10 cellular contexts compared by ENCODE assay signal in the genomic region with DNA sequence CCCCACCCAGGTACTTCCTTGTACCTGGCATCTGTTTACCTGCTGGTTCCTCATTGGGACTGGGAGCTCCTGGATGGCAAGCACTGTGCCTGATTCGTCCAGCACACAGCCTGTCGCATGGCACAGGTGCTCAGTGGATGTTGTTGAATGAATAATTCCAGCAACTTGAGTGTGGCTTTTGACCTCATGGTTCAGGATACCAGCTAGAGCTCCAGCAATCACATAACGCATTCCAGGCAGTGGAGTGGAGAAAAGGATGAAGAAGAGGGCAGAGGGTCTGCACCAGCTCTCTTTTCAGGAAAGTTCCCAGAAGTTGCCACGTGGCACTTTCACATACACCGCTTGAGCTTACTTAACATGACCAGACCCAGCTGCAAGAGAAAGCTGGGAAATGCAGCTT. TPM values are rescaled to one million over a fixed set of nuclear protein-coding genes. Genes with fewer than 3 reads are reported as not detected.
DNase-seq lines count a peak whose midpoint lies in the region; ATAC-seq, FAIRE-seq and TF ChIP-seq lines count a peak whose summit lies in the region.
"Had no signal": no experiment of that assay in that cellular context is flagged by ENCODE, and none has a peak within 500 bp of the region (broad histone marks: within the 10 kb centered on the region; RNA-seq: fewer than 3 reads in every experiment).

No MANE protein-coding gene starts in this region.

- H3K79me2 ChIP-seq in K562 (ENCODE audit: control insufficient read depth, insufficient read depth, low read length): peaks cover 19% of the 10 kb centered on the region; the same call in 2 of the 3 replicates

- DNase-seq in heart right ventricle: no peak
- DNase-seq in left ventricle myocardium superior: no peak
- DNase-seq in K562 (ENCODE audit: extremely low read depth in 1 of 4, low spot score in 3 of 4): no peak
- DNase-seq in upper lobe of left lung: no peak
- no peak for DNase-seq in NOMO-1 (lab: John Stamatoyannopoulos, UW; ENCODE audit: unreplicated experiment in 2 of 2)
- DNase-seq in amniotic stem cell (lab: John Stamatoyannopoulos, UW): no peak
- DNase-seq: NCI-H526 had no signal

- H3K4me3 ChIP-seq in heart right ventricle: no peak overlapping the region
- no peak overlapping the region for H3K4me3 ChIP-seq in K562
- no peak overlapping the region for H3K4me3 ChIP-seq in muscle layer of colon (ENCODE audit: low read depth in 1 of 2, low read length in 2 of 2)
- no peak overlapping the region for H3K4me3 ChIP-seq in upper lobe of left lung
- H3K4me3 ChIP-seq: GM12878 had no signal

- CTCF ChIA-PET in K562 (lab: Yijun Ruan, JAX; ENCODE audit: low intra/inter-chr PET ratio): no interaction called here

- no peaks in the 10 kb centered on the region for H3K9me1 ChIP-seq in K562 (ENCODE audit: control insufficient read depth, insufficient read depth, low read length)

- in situ Hi-C loops in K562 (cut with MboI): no loop called here

- no peaks in the 10 kb centered on the region for H3K9me3 ChIP-seq in heart right ventricle
- no peaks in the 10 kb centered on the region for H3K9me3 ChIP-seq in K562 (replicated peaks; ENCODE audit: control insufficient read depth, insufficient read depth, low read depth, low read length)
- no peaks in the 10 kb centered on the region for H3K9me3 ChIP-seq in muscle layer of colon (ENCODE audit: low read length)
- H3K9me3 ChIP-seq in upper lobe of left lung: no peaks in the 10 kb centered on the region

- TF ChIP-seq RAD21 in K562 (CRISPR knock-in tag; conservative IDR thresholded peaks at IDR 0.05 in 1 of 2, IDR thresholded peaks at IDR 0.05 in 1 of 2): no peak

- peak overlapping the region; percentile 47 to 91 (median 84) for H3K27ac ChIP-seq in heart right ventricle
- H3K27ac ChIP-seq in K562 (ENCODE audit: extremely low read depth, low read depth, low read length): no peak overlapping the region
- H3K27ac ChIP-seq in muscle layer of colon (ENCODE audit: low read depth, low read length): peak overlapping the region; percentile 67
- H3K27ac ChIP-seq in upper lobe of left lung: peak overlapping the region; percentile 52 to 90 (median 80)

- H3K27me3 ChIP-seq in heart right ventricle (no peaks in the 10 kb centered on the region), K562 (ENCODE audit: control insufficient read depth in 2 of 2, insufficient read depth in 2 of 2, low read length in 2 of 2) (no peaks in the 10 kb centered on the region), muscle layer of colon (ENCODE audit: control insufficient read depth in 1 of 2, insufficient read depth in 2 of 2, low read length in 2 of 2) (no peaks in the 10 kb centered on the region), upper lobe of left lung (peaks cover 0 to 3% (median 0%) of the 10 kb centered on the region in 4 donors)

- 0 out of 2 replicates have a peak overlapping the region, but pooled peaks have one; percentile 81 for H3K4me2 ChIP-seq in K562 (ENCODE audit: insufficient read depth, low read length)

- intact Hi-C loops in heart right ventricle (cut with DNase I): no loop called here
- intact Hi-C loops in left ventricle myocardium superior (cut with micrococcal nuclease): no loop called here
- intact Hi-C loops in K562 (cut with micrococcal nuclease): no loop called here

- H2AFZ ChIP-seq in K562 (ENCODE audit: low read depth, low read length): peak overlapping the region; percentile 95

- no peak for FAIRE-seq in K562 (lab: Jason Lieb, UNC)

- ATAC-seq in heart right ventricle (no peak), left ventricle myocardium superior (no peak), K562 (no peak), upper lobe of left lung (ENCODE audit: low FRiP score in 2 of 2) (no peak), HG03442 (IDR thresholded peaks at IDR 0.05; ENCODE audit: unreplicated experiment) (no peak)
- ATAC-seq: GM12878 had no signal

- H4K20me1 ChIP-seq in K562 (replicated peaks; ENCODE audit: control insufficient read depth, insufficient read depth, low read length): no peaks in the 10 kb centered on the region

- POLR2A ChIA-PET in K562 (lab: Yijun Ruan, JAX): interaction anchor here (1.0 to 2.5 kb wide), 2 partner anchors 11 to 20 kb away, joined by 5 to 9 read pairs; no protein-coding TSS in a partner anchor

- 69 to 75% methylated on average over 5 of the region's 5 CpGs for WGBS in heart right ventricle, 2 donors
- 73% methylated on average over 3 of the region's 5 CpGs for WGBS in K562 (ENCODE audit: insufficient coverage, low coverage, missing lambda C conversion rate)
- 59% methylated on average over 5 of the region's 5 CpGs for WGBS in upper lobe of left lung, 2 donors

- peak overlapping the region; percentile 69 to 90; a peak in 2 of 4 replicates for H3K9ac ChIP-seq in K562 (ENCODE audit: insufficient read depth in 1 of 2, low read depth in 2 of 2, low read length in 2 of 2)
- H3K9ac ChIP-seq in muscle layer of colon (ENCODE audit: low read length): no peak overlapping the region

- H3K36me3 ChIP-seq in heart right ventricle (peaks cover 0 to 5% (median 0%) of the 10 kb centered on the region in 9 donors), K562 (ENCODE audit: control insufficient read depth, insufficient read depth, low read length) (no peaks in the 10 kb centered on the region), muscle layer of colon (ENCODE audit: insufficient read depth, low read length) (no peaks in the 10 kb centered on the region), upper lobe of left lung (no peaks in the 10 kb centered on the region)

- TF ChIP-seq EP300 in K562 (IDR thresholded peaks at IDR 0.05; ENCODE audit: low read length): no peak
- TF ChIP-seq EP300 in upper lobe of left lung (IDR thresholded peaks at IDR 0.05): no peak

- no TSS peak for BruUV-seq in K562 (replicated peaks; lab: Mats Ljungman, UMichigan)

- peaks cover 23 to 70% (median 59%) of the 10 kb centered on the region in 9 donors for H3K4me1 ChIP-seq in heart right ventricle
- H3K4me1 ChIP-seq in K562 (replicated peaks in 1 of 2; ENCODE audit: control insufficient read depth in 2 of 2, insufficient read depth in 2 of 2, low read length in 2 of 2): peaks cover 16 to 59% of the 10 kb centered on the region in 2 experiments; a peak in 4 of 5 replicates
- peaks cover 36% of the 10 kb centered on the region for H3K4me1 ChIP-seq in muscle layer of colon (ENCODE audit: insufficient read depth, low read length)
- H3K4me1 ChIP-seq in upper lobe of left lung: peaks cover 52 to 65% (median 59%) of the 10 kb centered on the region in 4 donors

- TF ChIP-seq CTCF in heart right ventricle (IDR thresholded peaks at IDR 0.05) (no peak), K562 (IDR thresholded peaks at IDR 0.05 in 2 of 3, conservative IDR thresholded peaks at IDR 0.05 in 1 of 3; ENCODE audit: insufficient read depth in 2 of 3, low read depth in 1 of 3, low read length in 3 of 3) (no peak), upper lobe of left lung (IDR thresholded peaks at IDR 0.05) (no peak)

- no peak for TF ChIP-seq POLR2A in K562 (conservative IDR thresholded peaks at IDR 0.05)
- TF ChIP-seq POLR2A in upper lobe of left lung (IDR thresholded peaks at IDR 0.05): no peak

RNA-seq across cellular contexts. Expression of gene CAMKK1, which starts 1.3 kb away (rescaled TPM):
- total RNA-seq in heart right ventricle: 1 to 10 TPM; 1.8 to 5.7 (median 3.7) TPM
- 1 to 10 TPM; 2.6 to 2.8 TPM for polyA plus RNA-seq in heart right ventricle
- total RNA-seq in left ventricle myocardium superior: 3.4 TPM
- total RNA-seq in K562 (2011; cell fraction: chromatin; rRNA removed; ENCODE audit: low replicate concordance): 11.8 and 29.1 TPM in 2 replicates
- total RNA-seq in K562 (2011; cell fraction: nucleolus; rRNA removed): 17.0 TPM in 2 replicates
- total RNA-seq in K562 (2011; cell fraction: nucleoplasm; rRNA removed): 12.7 and 13.1 TPM in 2 replicates
- total RNA-seq in K562 (2014; rRNA removed): 4.9 and 6.2 TPM in 2 replicates
- total RNA-seq in K562 (2014; rRNA removed; fragmentation: Illumina TruSeq; extraction: Trizol): 1.7 and 2.2 TPM in 2 replicates
- 4.4 and 4.5 TPM in 2 replicates for total RNA-seq in K562 (2015; rRNA removed; fragmentation: Illumina TruSeq; extraction: Trizol)
- 6.7 and 7.5 TPM in 2 replicates for total RNA-seq in K562 (2021)
- 5.7 and 6.5 TPM in 2 replicates for polyA plus RNA-seq in K562 (2011; rRNA removed)
- polyA plus RNA-seq in K562 (2011; cell fraction: cytosol; rRNA removed): 5.0 and 7.4 TPM in 2 replicates
- 17.5 and 25.4 TPM in 2 replicates for polyA plus RNA-seq in K562 (2011; cell fraction: nucleus; rRNA removed)
- polyA plus RNA-seq in K562 (2012): 4.1 and 4.9 TPM in 2 replicates
- 5.1 and 6.5 TPM in 2 replicates for polyA plus RNA-seq in K562 (2014; fragmentation: Illumina TruSeq; extraction: Trizol)
- under 1 TPM; 0.34 to 0.59 TPM for polyA plus RNA-seq in K562 (2014; fragmentation: Nextera tagmentation; extraction: Ambion mirVana)
- 6.1 and 7.4 TPM in 2 replicates for polyA plus RNA-seq in K562 (2014; rRNA removed)
- polyA minus RNA-seq in K562 (2011; rRNA and poly(A)+ RNA removed): 3.5 and 4.8 TPM in 2 replicates
- 3.2 and 4.5 TPM in 2 replicates for polyA minus RNA-seq in K562 (2011; cell fraction: cytosol; rRNA and poly(A)+ RNA removed)
- polyA minus RNA-seq in K562 (2011; cell fraction: nucleus; rRNA and poly(A)+ RNA removed): 7.5 and 8.2 TPM in 2 replicates
- total RNA-seq in upper lobe of left lung: 10 to 100 TPM in 4 of 6 donors, 1 to 10 TPM in 2; 4.9 to 23.0 (median 11.0) TPM

RNA-seq across cellular contexts. Expression of gene P2RX1, which starts 22.1 kb away (rescaled TPM):
- 1 to 10 TPM in 4 of 10 donors, under 1 TPM in 6; 0.27 to 2.6 (median 0.49) TPM for total RNA-seq in heart right ventricle
- polyA plus RNA-seq in heart right ventricle: under 1 TPM; 0.37 to 0.99 TPM
- total RNA-seq in left ventricle myocardium superior: 0.17 TPM
- 21.9 and 70.4 TPM in 2 replicates for total RNA-seq in K562 (2011; cell fraction: chromatin; rRNA removed; ENCODE audit: low replicate concordance)
- 38.4 and 45.2 TPM in 2 replicates for total RNA-seq in K562 (2011; cell fraction: nucleolus; rRNA removed)
- 27.3 and 30.9 TPM in 2 replicates for total RNA-seq in K562 (2011; cell fraction: nucleoplasm; rRNA removed)
- total RNA-seq in K562 (2014; rRNA removed): 13.3 and 16.0 TPM in 2 replicates
- total RNA-seq in K562 (2014; rRNA removed; fragmentation: Illumina TruSeq; extraction: Trizol): 4.9 and 6.8 TPM in 2 replicates
- 8.1 and 9.6 TPM in 2 replicates for total RNA-seq in K562 (2015; rRNA removed; fragmentation: Illumina TruSeq; extraction: Trizol)
- 15.3 and 20.3 TPM in 2 replicates for total RNA-seq in K562 (2021)
- 12.2 and 13.6 TPM in 2 replicates for polyA plus RNA-seq in K562 (2011; rRNA removed)
- polyA plus RNA-seq in K562 (2011; cell fraction: cytosol; rRNA removed): 10.0 and 27.5 TPM in 2 replicates
- 41.2 and 64.7 TPM in 2 replicates for polyA plus RNA-seq in K562 (2011; cell fraction: nucleus; rRNA removed)
- 18.2 and 106 TPM in 2 replicates for polyA plus RNA-seq in K562 (2012)
- polyA plus RNA-seq in K562 (2014; fragmentation: Illumina TruSeq; extraction: Trizol): 10.3 and 17.6 TPM in 2 replicates
- polyA plus RNA-seq in K562 (2014; fragmentation: Nextera tagmentation; extraction: Ambion mirVana): under 1 TPM; 0.27 to 0.66 TPM
- polyA plus RNA-seq in K562 (2014; rRNA removed): 18.4 and 18.8 TPM in 2 replicates
- polyA minus RNA-seq in K562 (2011; rRNA and poly(A)+ RNA removed): 4.3 and 7.9 TPM in 2 replicates
- polyA minus RNA-seq in K562 (2011; cell fraction: cytosol; rRNA and poly(A)+ RNA removed): 3.7 and 7.2 TPM in 2 replicates
- 12.2 and 18.7 TPM in 2 replicates for polyA minus RNA-seq in K562 (2011; cell fraction: nucleus; rRNA and poly(A)+ RNA removed)
- total RNA-seq in upper lobe of left lung: 10 to 100 TPM in 2 of 6 donors, 1 to 10 TPM in 4; 3.7 to 29.9 (median 9.4) TPM

RNA-seq across cellular contexts. Expression of gene NCBP3, which starts 48.1 kb away (rescaled TPM):
- 10 to 100 TPM; 14.6 to 30.9 (median 23.1) TPM for total RNA-seq in heart right ventricle
- 10 to 100 TPM in 1 of 2 donors, 1 to 10 TPM in 1; 7.3 to 20.0 TPM for polyA plus RNA-seq in heart right ventricle
- 17.8 TPM for total RNA-seq in left ventricle myocardium superior
- 47.1 and 120 TPM in 2 replicates for total RNA-seq in K562 (2011; cell fraction: chromatin; rRNA removed; ENCODE audit: low replicate concordance)
- 24.3 and 29.0 TPM in 2 replicates for total RNA-seq in K562 (2011; cell fraction: nucleolus; rRNA removed)
- total RNA-seq in K562 (2011; cell fraction: nucleoplasm; rRNA removed): 71.9 and 106 TPM in 2 replicates
- total RNA-seq in K562 (2014; rRNA removed): 11.9 and 13.0 TPM in 2 replicates
- total RNA-seq in K562 (2014; rRNA removed; fragmentation: Illumina TruSeq; extraction: Trizol): 20.8 and 21.4 TPM in 2 replicates
- total RNA-seq in K562 (2015; rRNA removed; fragmentation: Illumina TruSeq; extraction: Trizol): 15.0 and 17.9 TPM in 2 replicates
- 20.5 and 23.7 TPM in 2 replicates for total RNA-seq in K562 (2021)
- 16.7 and 22.0 TPM in 2 replicates for polyA plus RNA-seq in K562 (2011; rRNA removed)
- polyA plus RNA-seq in K562 (2011; cell fraction: cytosol; rRNA removed): 4.4 and 8.3 TPM in 2 replicates
- 35.6 and 38.6 TPM in 2 replicates for polyA plus RNA-seq in K562 (2011; cell fraction: nucleus; rRNA removed)
- polyA plus RNA-seq in K562 (2012): 15.5 and 16.0 TPM in 2 replicates
- polyA plus RNA-seq in K562 (2014; fragmentation: Illumina TruSeq; extraction: Trizol): 16.6 and 23.0 TPM in 2 replicates
- 1 to 10 TPM; 3.1 to 5.8 TPM for polyA plus RNA-seq in K562 (2014; fragmentation: Nextera tagmentation; extraction: Ambion mirVana)
- 25.5 and 26.9 TPM in 2 replicates for polyA plus RNA-seq in K562 (2014; rRNA removed)
- 19.6 and 25.8 TPM in 2 replicates for polyA minus RNA-seq in K562 (2011; rRNA and poly(A)+ RNA removed)
- polyA minus RNA-seq in K562 (2011; cell fraction: cytosol; rRNA and poly(A)+ RNA removed): 5.0 and 8.9 TPM in 2 replicates
- polyA minus RNA-seq in K562 (2011; cell fraction: nucleus; rRNA and poly(A)+ RNA removed): 11.3 and 17.9 TPM in 2 replicates
- total RNA-seq in upper lobe of left lung: 10 to 100 TPM; 17.3 to 43.0 (median 32.5) TPM
